In the genomic region with DNA sequence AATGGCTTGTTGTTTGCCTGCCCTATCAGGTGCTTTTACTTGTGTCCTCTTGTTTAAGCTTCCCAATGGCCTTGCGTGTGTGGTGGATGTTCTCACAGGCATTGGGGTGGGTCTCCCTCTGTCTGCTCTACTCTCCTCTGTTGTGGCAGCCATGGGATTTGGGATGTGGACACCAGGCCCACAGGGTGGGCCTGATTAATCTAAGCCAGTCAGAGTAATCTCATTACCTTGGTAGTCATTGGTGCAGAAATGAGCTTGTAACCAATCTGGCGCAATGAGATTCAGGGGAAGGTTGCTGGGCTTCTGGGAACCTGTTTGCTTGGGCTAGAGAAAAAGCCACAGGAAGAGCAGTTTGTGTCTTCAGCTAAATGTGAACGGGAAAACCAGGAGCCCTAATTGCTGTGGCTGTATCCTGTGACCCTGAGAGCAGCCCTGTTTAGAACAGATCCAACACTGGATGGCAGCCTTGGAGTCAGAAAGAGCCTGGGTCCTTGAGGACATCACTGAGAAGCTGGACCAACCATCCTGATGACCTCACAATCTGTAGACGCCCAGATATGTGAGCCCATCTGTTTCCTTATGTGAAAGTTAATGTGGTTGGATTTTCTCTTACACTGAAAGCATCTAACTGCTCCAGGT, we compare ENCODE assay signal across 12 cellular contexts.
DNase-seq lines count a peak whose midpoint lies in the region; ATAC-seq lines count a peak whose summit lies in the region.
"Had no signal": no experiment of that assay in that cellular context is flagged by ENCODE, and none has a peak within 500 bp of the region (broad histone marks: within the 10 kb centered on the region; RNA-seq: fewer than 3 reads in every experiment).

No MANE protein-coding gene starts in this region.

- no peak overlapping the region for H2BK12ac ChIP-seq in mesenchymal stem cell (ENCODE audit: low read length in 2 of 2)

- no peak overlapping the region for H3K4ac ChIP-seq in mesenchymal stem cell (ENCODE audit: low read depth in 1 of 2, low read length in 2 of 2)

- no peak overlapping the region for H3K23ac ChIP-seq in mesenchymal stem cell (ENCODE audit: low read length in 2 of 2)

- H4K91ac ChIP-seq in mesenchymal stem cell (ENCODE audit: low read length): no peak overlapping the region

- H3K27me3 ChIP-seq in mesenchymal stem cell (ENCODE audit: control insufficient read depth in 1 of 2, insufficient read depth in 1 of 2, low read length in 2 of 2): no peaks in the 10 kb centered on the region

- no peak overlapping the region for H4K8ac ChIP-seq in mesenchymal stem cell (ENCODE audit: low read length)

- H3K18ac ChIP-seq in mesenchymal stem cell (ENCODE audit: low read depth in 1 of 2, low read length in 2 of 2): no peak overlapping the region

- H2AFZ ChIP-seq in mesenchymal stem cell (ENCODE audit: low read depth, low read length): no peak overlapping the region

- H3K79me1 ChIP-seq in mesenchymal stem cell (replicated peaks; ENCODE audit: low read length, poor library complexity, severe bottlenecking): no peaks in the 10 kb centered on the region

- no peaks in the 10 kb centered on the region for H3K9me3 ChIP-seq in mesenchymal stem cell (ENCODE audit: control insufficient read depth, low read length)

- DNase-seq in EH (ENCODE audit: low read depth) (peak; percentile 62), NCI-H446 treated with DMSO at 0.1 percent for 48 hours (lab: John Stamatoyannopoulos, UW) (peak; percentile 39), dermis blood vessel endothelial cell (peak; percentile 58), mesenchymal stem cell (peak; percentile 57), middle frontal gyrus (ENCODE audit: extremely low spot score, low spot score) (no peak), NCI-H524 (lab: John Stamatoyannopoulos, UW) (no peak)
- no peak for DNase-seq in activated effector memory CD4-positive, alpha-beta T cell treated with Interleukin-2 at 50 U/mL for 16 hours
- DNase-seq: activated CD4-positive, alpha-beta T cell treated with anti-CD3 and anti-CD28 coated beads for 36 hours; Calu3; NCI-H1436 treated with DMSO at 0.1 percent for 48 hours; stimulated activated CD4-positive, alpha-beta T cell treated with anti-CD3 and anti-CD28 coated beads, Interleukin-4, amount 100 ng/mL, for 4 hours had no signal

- H2BK120ac ChIP-seq in mesenchymal stem cell (ENCODE audit: low read depth, low read length): no peak overlapping the region

- H3K27ac ChIP-seq in mesenchymal stem cell (ENCODE audit: low read length, poor library complexity, severe bottlenecking): no peak overlapping the region

- no peak overlapping the region for H3K9ac ChIP-seq in mesenchymal stem cell (ENCODE audit: low read length)

- no peaks in the 10 kb centered on the region for H3K36me3 ChIP-seq in mesenchymal stem cell (ENCODE audit: control insufficient read depth in 1 of 2, insufficient read depth in 2 of 2, low read depth in 1 of 2, low read length in 2 of 2)

- H2BK15ac ChIP-seq in mesenchymal stem cell (ENCODE audit: low read depth, poor library complexity, severe bottlenecking): no peak overlapping the region

- no peak overlapping the region for H2BK5ac ChIP-seq in mesenchymal stem cell (ENCODE audit: low read depth, low read length, poor library complexity, severe bottlenecking)

- no peak for ATAC-seq in GM19452 (IDR thresholded peaks at IDR 0.05; ENCODE audit: unreplicated experiment)

- H3K4me1 ChIP-seq in mesenchymal stem cell (ENCODE audit: control insufficient read depth, insufficient read depth, low read depth, low read length): peaks cover 5% of the 10 kb centered on the region

- no peak overlapping the region for H3K14ac ChIP-seq in mesenchymal stem cell (ENCODE audit: low read length in 2 of 2)

- H2AK5ac ChIP-seq in mesenchymal stem cell (ENCODE audit: low read length, severe bottlenecking): no peak overlapping the region

- WGBS in mesenchymal stem cell: 78% methylated on average over 4 of the region's 4 CpGs

- no peak overlapping the region for H3K4me3 ChIP-seq in mesenchymal stem cell (ENCODE audit: insufficient read depth in 1 of 2, low read depth in 1 of 2, low read length in 2 of 2)

- H3K4me2 ChIP-seq in mesenchymal stem cell (ENCODE audit: low read length, poor library complexity, severe bottlenecking): no peak overlapping the region

Comparison
In these comparisons a context has a peak if more than half of its experiments do, and no peak if none do; other contexts are left out.
1. DNase-seq: peak in EH (single experiment), NCI-H446 treated with DMSO at 0.1 percent for 48 hours (single experiment), dermis blood vessel endothelial cell (single experiment) and mesenchymal stem cell (single experiment); none in activated effector memory CD4-positive, alpha-beta T cell treated with Interleukin-2 at 50 U/mL for 16 hours (single experiment), middle frontal gyrus (single experiment) and NCI-H524 (0 of 2).